In genomic region chr17:8712698-8713097, GRCh38 we compare ENCODE assay signal across 23 cellular contexts. TPM values are rescaled to one million over a fixed set of nuclear protein-coding genes. Genes with fewer than 3 reads are reported as not detected.
DNase-seq lines count a peak whose midpoint lies in the region; ATAC-seq, FAIRE-seq and TF ChIP-seq lines count a peak whose summit lies in the region.
"Had no signal": no experiment of that assay in that cellular context is flagged by ENCODE, and none has a peak within 500 bp of the region (broad histone marks: within the 10 kb centered on the region; RNA-seq: fewer than 3 reads in every experiment).

No MANE protein-coding gene starts in this region.

- peaks cover 0 to 1% (median 0%) of the 10 kb centered on the region in 9 donors for H3K9me3 Mint-ChIP-seq in naive thymus-derived CD8-positive, alpha-beta T cell
- H3K9me3 Mint-ChIP-seq: CD8-positive, alpha-beta T cell had no signal

- H3K4me1 Mint-ChIP-seq in naive thymus-derived CD8-positive, alpha-beta T cell = peaks cover 0 to 3% (median 0%) of the 10 kb centered on the region in 4 donors
- H3K4me1 Mint-ChIP-seq: GM23338 had no signal

- no peaks in the 10 kb centered on the region for H3K36me3 ChIP-seq in liver (ENCODE audit: control insufficient read depth in 4 of 4, insufficient read depth in 3 of 4, low read depth in 1 of 4, low read length in 3 of 4)
- no peaks in the 10 kb centered on the region for H3K36me3 ChIP-seq in aorta (ENCODE audit: control insufficient read depth in 1 of 2, insufficient read depth in 2 of 2, low read length in 1 of 2)
- H3K36me3 ChIP-seq: BE2C had no signal

- H3K4me3 Mint-ChIP-seq in naive thymus-derived CD8-positive, alpha-beta T cell = no peak overlapping the region
- H3K4me3 Mint-ChIP-seq: CD8-positive, alpha-beta T cell; GM23338 had no signal

- H3K4me1 ChIP-seq in liver (ENCODE audit: control insufficient read depth in 4 of 4, insufficient read depth in 4 of 4, low read length in 3 of 4) (peaks cover 3 to 11% (median 7%) of the 10 kb centered on the region in 4 donors), aorta (ENCODE audit: control insufficient read depth in 1 of 2, insufficient read depth in 2 of 2, low read length in 2 of 2) (peaks cover 0 to 4% of the 10 kb centered on the region in 2 donors)
- H3K4me1 ChIP-seq: BE2C had no signal

- intact Hi-C loops in aorta (cut with DNase I) = no loop called here

- POLR2A ChIA-PET in naive thymus-derived CD8-positive, alpha-beta T cell (lab: Charles Lee) = no interaction called here

- H3K9me3 ChIP-seq in liver (ENCODE audit: control insufficient read depth in 4 of 4, low read length in 3 of 4) = no peaks in the 10 kb centered on the region
- H3K9me3 ChIP-seq in aorta (ENCODE audit: control insufficient read depth, low read length) = no peaks in the 10 kb centered on the region
- H3K9me3 ChIP-seq: BE2C had no signal

- TF ChIP-seq RAD21 in liver (IDR thresholded peaks at IDR 0.05) = peak in 1 of 2 donors; percentile 27

- H3K27me3 ChIP-seq in liver (ENCODE audit: control insufficient read depth in 4 of 4, insufficient read depth in 4 of 4, low read length in 3 of 4) (no peaks in the 10 kb centered on the region), aorta (ENCODE audit: control insufficient read depth in 1 of 2, insufficient read depth in 2 of 2, low read length in 1 of 2) (no peaks in the 10 kb centered on the region)
- H3K27me3 ChIP-seq: BE2C had no signal

- H3K4me3 ChIP-seq in liver (ENCODE audit: low read depth in 1 of 3, low read length in 3 of 3) = no peak overlapping the region
- H3K4me3 ChIP-seq in aorta (ENCODE audit: low read length in 2 of 2) = no peak overlapping the region
- H3K4me3 ChIP-seq: GM23338 had no signal

- H3K27me3 Mint-ChIP-seq in naive thymus-derived CD8-positive, alpha-beta T cell = peaks cover 3 to 13% (median 10%) of the 10 kb centered on the region in 5 donors

- ATAC-seq in naive thymus-derived CD8-positive, alpha-beta T cell = no peak
- no peak for ATAC-seq in HG02642 (IDR thresholded peaks at IDR 0.05; ENCODE audit: poor library complexity, unreplicated experiment)
- ATAC-seq in aorta (ENCODE audit: low FRiP score) = no peak
- ATAC-seq: CD8-positive, alpha-beta T cell; GM23338 had no signal

- FAIRE-seq in endometrium (lab: Jason Lieb, UNC) = peak; percentile 48
- FAIRE-seq: A204.1, D721Med, G401.6, GM12891 had no signal

- no peak overlapping the region for H3K9ac ChIP-seq in liver (ENCODE audit: low read depth in 1 of 2, low read length in 2 of 2)

- DNase-seq in HuH-7.5 (ENCODE audit: low spot score) (peak; percentile 63), aorta (no peak), NK-92 (lab: John Stamatoyannopoulos, UW; ENCODE audit: unreplicated experiment) (no peak)
- DNase-seq in naive thymus-derived CD8-positive, alpha-beta T cell = no peak
- DNase-seq: BE2C; CD8-positive, alpha-beta T cell; COR-L47; DMS153; DMS79 treated with DMSO at 0.1 percent for 48 hours; EL; H7; KBM-7 had no signal

- no peak for TF ChIP-seq CTCF in liver (IDR thresholded peaks at IDR 0.05; ENCODE audit: low read depth, low read length, missing input control)

- no peak overlapping the region for H3K27ac ChIP-seq in liver (ENCODE audit: low read depth in 1 of 2, low read length in 2 of 2)
- H3K27ac ChIP-seq in aorta (ENCODE audit: low read depth in 1 of 2, low read length in 2 of 2) = no peak overlapping the region
- H3K27ac ChIP-seq: C4-2B had no signal

- H3K27ac Mint-ChIP-seq in naive thymus-derived CD8-positive, alpha-beta T cell = no peak overlapping the region
- H3K27ac Mint-ChIP-seq: CD8-positive, alpha-beta T cell; GM23338 had no signal

- H3K36me3 Mint-ChIP-seq in naive thymus-derived CD8-positive, alpha-beta T cell = peaks cover 0 to 4% (median 0%) of the 10 kb centered on the region in 3 donors
- H3K36me3 Mint-ChIP-seq: CD8-positive, alpha-beta T cell had no signal

TF ChIP-seq in liver, 16 proteins besides CTCF, POLR2A, EP300 and RAD21:
- peak; percentile 94 to 95 for TF ChIP-seq RXRA (IDR thresholded peaks at IDR 0.05)
- no peak for TF ChIP-seq REST (IDR thresholded peaks at IDR 0.05)
- TF ChIP-seq ZBTB33 (IDR thresholded peaks at IDR 0.05) = peak; percentile 35
- TF ChIP-seq HNF4A (conservative IDR thresholded peaks at IDR 0.05) = peak; percentile 40 to 56
- peak; percentile 47 for TF ChIP-seq YY1 (IDR thresholded peaks at IDR 0.05)
- TF ChIP-seq HNF4G (IDR thresholded peaks at IDR 0.05) = peak; percentile 18
- TF ChIP-seq SP1 (IDR thresholded peaks at IDR 0.05) = peak; percentile 36
- no peak for TF ChIP-seq FOXA1 (IDR thresholded peaks at IDR 0.05)
- TF ChIP-seq JUND (IDR thresholded peaks at IDR 0.05) = peak; percentile 46 to 60
- TF ChIP-seq ATF3 (IDR thresholded peaks at IDR 0.05) = no peak
- TF ChIP-seq TAF1 (conservative IDR thresholded peaks at IDR 0.05) = no peak
- TF ChIP-seq EGR1 (IDR thresholded peaks at IDR 0.05; ENCODE audit: low read depth in 2 of 2) = no peak
- peak; percentile 21 for TF ChIP-seq FOXA2 (IDR thresholded peaks at IDR 0.05)
- TF ChIP-seq GABPA (IDR thresholded peaks at IDR 0.05 in 1 of 2, conservative IDR thresholded peaks at IDR 0.05 in 1 of 2) = no peak
- TF ChIP-seq MAX (IDR thresholded peaks at IDR 0.05) = no peak
- TF ChIP-seq NR2F2 (IDR thresholded peaks at IDR 0.05) = no peak

RNA-seq across cellular contexts. Expression of gene CCDC42, which starts 31.9 kb away (rescaled TPM):
- total RNA-seq in liver = not detected
- polyA plus RNA-seq in liver = under 1 TPM in 1 of 2 donors, not detected in 1; 0.05 TPM
- under 1 TPM; 0.44 to 0.66 TPM for total RNA-seq in naive thymus-derived CD8-positive, alpha-beta T cell
- polyA plus RNA-seq in naive thymus-derived CD8-positive, alpha-beta T cell = not detected
- under 1 TPM in 1 of 2 donors, not detected in 1; 0.58 TPM for total RNA-seq in aorta
- 1 to 10 TPM; 1.6 to 1.9 TPM for polyA plus RNA-seq in aorta
- total RNA-seq: GM23338, H7, HT-29 had no signal
- polyA plus RNA-seq: AG04450, GM23338 had no signal

RNA-seq across cellular contexts. Expression of gene SPDYE4, which starts 45.6 kb away (rescaled TPM):
- total RNA-seq in liver = not detected
- not detected for polyA plus RNA-seq in liver
- not detected for total RNA-seq in naive thymus-derived CD8-positive, alpha-beta T cell
- polyA plus RNA-seq in naive thymus-derived CD8-positive, alpha-beta T cell = not detected
- not detected for total RNA-seq in aorta
- polyA plus RNA-seq in aorta = not detected
- total RNA-seq: CD8-positive, alpha-beta T cell; GM23338; H7; HT-29 had no signal
- polyA plus RNA-seq: AG04450, GM23338 had no signal
